ENCODE assay signal across 9 cellular contexts in the genomic region with DNA sequence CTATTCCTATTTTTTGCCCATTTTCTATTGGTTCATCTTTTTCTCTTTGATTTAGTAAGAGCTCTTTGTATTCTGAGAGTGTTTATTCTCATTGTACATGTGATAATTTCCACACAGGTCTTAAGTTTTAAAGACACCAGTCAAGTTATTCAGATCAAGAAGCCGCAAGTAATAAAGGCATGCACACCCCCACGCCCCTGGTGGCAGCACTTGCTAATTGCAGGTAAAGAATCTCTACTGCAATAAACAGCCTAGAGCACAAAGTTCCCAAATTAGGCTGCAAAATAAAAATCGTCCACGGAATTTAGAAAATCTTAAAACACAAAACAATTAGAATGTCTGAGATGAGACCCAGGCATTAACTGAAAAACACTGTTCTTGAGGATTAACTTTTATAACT. TPM values are rescaled to one million over a fixed set of nuclear protein-coding genes. Genes with fewer than 3 reads are reported as not detected.
DNase-seq lines count a peak whose midpoint lies in the region; ATAC-seq, FAIRE-seq and TF ChIP-seq lines count a peak whose summit lies in the region.
"Had no signal": no experiment of that assay in that cellular context is flagged by ENCODE, and none has a peak within 500 bp of the region (broad histone marks: within the 10 kb centered on the region; RNA-seq: fewer than 3 reads in every experiment).

No MANE protein-coding gene starts in this region.

- no peaks in the 10 kb centered on the region for H3K79me2 ChIP-seq in GM23248 (ENCODE audit: insufficient read depth)

- no peak overlapping the region for H3K4me3 Mint-ChIP-seq in activated naive CD4-positive, alpha-beta T cell treated with anti-CD3 and anti-CD28 coated beads, Interleukin-2, amount 10 ng/mL, durations not matched to agents 7 days and 5 days
- no peak overlapping the region for H3K4me3 Mint-ChIP-seq in nephron progenitor cell

- CTCF ChIA-PET in activated naive CD4-positive, alpha-beta T cell treated with anti-CD3 and anti-CD28 coated beads, Interleukin-2, amount 10 ng/mL, durations not matched to agents 7 days and 5 days (lab: Charles Lee): interaction anchor here (0.6 kb wide), 1 partner anchor 10 kb away, joined by 3 read pairs; no protein-coding TSS in a partner anchor

- in situ Hi-C loops in KBM-7 (cut with MboI; ENCODE audit: low pct_unique_long_range_greater_than_20kb, low sequenced_read_pairs): no loop called here
- in situ Hi-C loops in GM23248 (cut with MboI): no loop called here

- peaks cover 87% of the 10 kb centered on the region for H3K36me3 Mint-ChIP-seq in activated naive CD4-positive, alpha-beta T cell treated with anti-CD3 and anti-CD28 coated beads, Interleukin-2, amount 10 ng/mL, durations not matched to agents 7 days and 5 days
- H3K36me3 Mint-ChIP-seq in nephron progenitor cell (ENCODE audit: low read depth): peaks cover 13% of the 10 kb centered on the region

- TF ChIP-seq CTCF in D721Med (IDR thresholded peaks at IDR 0.05; ENCODE audit: insufficient read depth, missing control alignments) (peak; percentile 37), nephron progenitor cell (IDR thresholded peaks at IDR 0.05) (peak; percentile 42)

- H3K27me3 Mint-ChIP-seq in activated naive CD4-positive, alpha-beta T cell treated with anti-CD3 and anti-CD28 coated beads, Interleukin-2, amount 10 ng/mL, durations not matched to agents 7 days and 5 days: no peaks in the 10 kb centered on the region
- H3K27me3 Mint-ChIP-seq in nephron progenitor cell (ENCODE audit: low read depth, poor library complexity): peaks cover 3% of the 10 kb centered on the region

- no peaks in the 10 kb centered on the region for H3K9me2 ChIP-seq in GM23248 (ENCODE audit: insufficient read depth)

- WGBS in GM23248 (ENCODE audit: low coverage in 1 of 2, low lambda C conversion rate in 2 of 2, missing lambda C conversion rate in 2 of 2), 2 experiments: 40 to 42% methylated on average over 4 of the region's 4 CpGs

- no peak overlapping the region for H2AFZ ChIP-seq in GM23248

- peaks cover 16% of the 10 kb centered on the region for H3F3A ChIP-seq in GM23248 (ENCODE audit: insufficient read depth)

- no peaks in the 10 kb centered on the region for H4K20me1 ChIP-seq in GM23248 (ENCODE audit: insufficient read depth)

- no peak for DNase-seq in D721Med (ENCODE audit: insufficient read length, low spot score)
- DNase-seq in KBM-7: peak; percentile 57
- DNase-seq in activated naive CD4-positive, alpha-beta T cell treated with anti-CD3 and anti-CD28 coated beads, Interleukin-2, amount 10 ng/mL, durations not matched to agents 7 days and 5 days: peak; percentile 44
- no peak for DNase-seq in nephron progenitor cell
- no peak for DNase-seq in NCI-H1092 (lab: John Stamatoyannopoulos, UW)
- DNase-seq in NCI-H1417 treated with DMSO at 0.1 percent for 48 hours (lab: John Stamatoyannopoulos, UW): no peak
- DNase-seq in GM23248: no peak

- H3K4me3 ChIP-seq in GM23248: no peak overlapping the region
- H3K4me3 ChIP-seq: SK-N-MC had no signal

- no peak overlapping the region for H3K27ac Mint-ChIP-seq in activated naive CD4-positive, alpha-beta T cell treated with anti-CD3 and anti-CD28 coated beads, Interleukin-2, amount 10 ng/mL, durations not matched to agents 7 days and 5 days
- no peak overlapping the region for H3K27ac Mint-ChIP-seq in nephron progenitor cell

- no peaks in the 10 kb centered on the region for H3K27me3 ChIP-seq in GM23248 (replicated peaks; ENCODE audit: insufficient read depth)

- H3K4me1 Mint-ChIP-seq in activated naive CD4-positive, alpha-beta T cell treated with anti-CD3 and anti-CD28 coated beads, Interleukin-2, amount 10 ng/mL, durations not matched to agents 7 days and 5 days: peaks cover 32% of the 10 kb centered on the region
- H3K4me1 Mint-ChIP-seq in nephron progenitor cell: peaks cover 8% of the 10 kb centered on the region

- no peak overlapping the region for H3K9ac ChIP-seq in GM23248

- no peak for ATAC-seq in HG02938 (IDR thresholded peaks at IDR 0.05; ENCODE audit: unreplicated experiment)

- no peak for FAIRE-seq in D721Med (lab: Jason Lieb, UNC)

- 0 out of 2 replicates have a peak, but pooled peaks cover 13% of the 10 kb centered on the region for H3K36me3 ChIP-seq in GM23248 (ENCODE audit: low read depth)

- H3K4me1 ChIP-seq in GM23248 (ENCODE audit: insufficient read depth): peaks cover 15% of the 10 kb centered on the region

- H3K9me3 Mint-ChIP-seq in activated naive CD4-positive, alpha-beta T cell treated with anti-CD3 and anti-CD28 coated beads, Interleukin-2, amount 10 ng/mL, durations not matched to agents 7 days and 5 days: peaks cover 4% of the 10 kb centered on the region
- H3K9me3 Mint-ChIP-seq in nephron progenitor cell: peaks cover 8% of the 10 kb centered on the region

- H3K27ac ChIP-seq in GM23248: no peak overlapping the region
- H3K27ac ChIP-seq: SK-N-MC had no signal

- no peaks in the 10 kb centered on the region for H3K9me3 ChIP-seq in GM23248 (ENCODE audit: low read depth)

- no peak overlapping the region for H3K4me2 ChIP-seq in GM23248 (ENCODE audit: unreplicated experiment)

RNA-seq across cellular contexts. Expression of a gene that starts 45.2 kb away (rescaled TPM):
- total RNA-seq in GM23248 (2014; rRNA removed; shearing (Covaris generic)): 21.0 and 27.2 TPM in 2 replicates
- polyA plus RNA-seq in GM23248 (2016; fragmentation: Nextera tagmentation; extraction: Ambion mirVana): 16.4 and 18.7 TPM in 2 replicates

Comparison
In these comparisons a context has a peak if more than half of its experiments do, and no peak if none do; other contexts are left out.
1. DNase-seq: peak in KBM-7 (single experiment) and activated naive CD4-positive, alpha-beta T cell treated with anti-CD3 and anti-CD28 coated beads, Interleukin-2, amount 10 ng/mL, durations not matched to agents 7 days and 5 days (single experiment); none in D721Med (single experiment), nephron progenitor cell (single experiment), NCI-H1092 (single experiment), NCI-H1417 treated with DMSO at 0.1 percent for 48 hours (single experiment) and GM23248 (single experiment).